In the genomic region with DNA sequence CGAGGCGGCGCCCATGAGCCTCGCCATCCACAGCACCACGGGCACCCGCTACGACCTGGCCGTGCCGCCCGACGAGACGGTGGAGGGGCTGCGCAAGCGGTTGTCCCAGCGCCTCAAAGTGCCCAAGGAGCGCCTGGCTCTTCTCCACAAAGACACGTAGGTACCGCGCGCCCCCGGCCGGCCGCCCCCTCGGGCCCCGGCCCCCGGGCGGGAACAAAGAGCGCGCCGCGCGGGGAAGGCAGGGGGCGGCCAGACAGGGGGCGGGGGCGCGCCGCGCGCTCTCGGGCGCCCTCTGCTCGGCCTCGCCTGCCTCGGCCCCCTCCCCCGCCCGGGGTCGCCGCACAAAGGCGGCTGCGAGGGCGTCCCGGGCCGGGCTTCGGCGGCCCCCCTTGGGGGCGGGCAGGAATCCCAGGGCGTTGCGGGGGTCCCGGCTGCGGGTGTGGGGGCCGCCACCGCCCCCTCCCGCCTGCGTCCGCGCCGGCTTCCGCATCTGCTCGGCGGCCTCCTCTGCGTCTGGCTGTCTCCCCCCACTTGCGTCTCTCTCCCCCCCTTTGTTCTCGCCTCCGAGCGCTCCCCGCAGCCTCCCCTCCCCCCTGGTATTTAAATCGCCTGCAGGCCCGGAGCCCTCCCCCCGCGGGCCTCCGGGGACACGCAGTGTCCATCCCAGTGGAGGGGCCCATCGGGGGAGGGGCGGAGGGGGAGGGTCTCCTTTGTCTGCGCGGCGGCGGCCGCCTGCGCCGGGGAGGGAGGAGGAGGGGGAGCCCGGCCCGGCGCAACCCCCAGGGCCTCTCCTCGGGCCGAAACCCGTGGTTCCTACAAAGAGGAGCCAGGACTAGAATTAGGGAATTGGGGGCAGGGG, we compare ENCODE assay signal across 6 cellular contexts. TPM values are rescaled to one million over a fixed set of nuclear protein-coding genes. Genes with fewer than 3 reads are reported as not detected.
DNase-seq lines count a peak whose midpoint lies in the region; ATAC-seq and TF ChIP-seq lines count a peak whose summit lies in the region.

No MANE protein-coding gene starts in this region.

- no peaks in the 10 kb centered on the region for H3K27me3 Mint-ChIP-seq in activated CD8-positive, alpha-beta memory T cell treated with anti-CD3 and anti-CD28 coated beads, Interleukin-2, amount 10 ng/mL, durations not matched to agents 7 days and 5 days
- no peaks in the 10 kb centered on the region for H3K27me3 Mint-ChIP-seq in stimulated activated memory B cell treated with anti-CD40 and anti-IgM and Interleukin-4, amounts not matched to agents 10 μg/mL and 1 μg/mL and 100 μg/mL, for 72 hours

- peak overlapping the region; percentile 100 for H3K27ac ChIP-seq in left ventricle myocardium inferior (replicated peaks)

- no peak for TF ChIP-seq CTCF in left ventricle myocardium inferior (IDR thresholded peaks at IDR 0.05; ENCODE audit: borderline replicate concordance)

- ATAC-seq in activated naive CD4-positive, alpha-beta T cell treated with anti-CD3 and anti-CD28 coated beads, Interleukin-2, amount 50 U/mL, for 72 hours = no peak
- ATAC-seq in activated CD8-positive, alpha-beta memory T cell treated with anti-CD3 and anti-CD28 coated beads, Interleukin-2, amount 10 ng/mL, durations not matched to agents 7 days and 5 days = no peak
- no peak for ATAC-seq in stimulated activated memory B cell treated with anti-CD40 and anti-IgM and Interleukin-4, amounts not matched to agents 10 μg/mL and 1 μg/mL and 100 μg/mL, for 72 hours
- ATAC-seq in GM18909 (IDR thresholded peaks at IDR 0.05; ENCODE audit: poor library complexity, unreplicated experiment) = no peak

- CTCF ChIA-PET in activated CD8-positive, alpha-beta memory T cell treated with anti-CD3 and anti-CD28 coated beads, Interleukin-2, amount 10 ng/mL, durations not matched to agents 7 days and 5 days (lab: Charles Lee) = interaction anchor here (0.9 to 5.9 kb wide), 3 partner anchors 11 to 17 kb away, joined by 3 to 88 read pairs (median 9); partner anchors contain the start of gene CIRBP

- peaks cover 85% of the 10 kb centered on the region for H3K4me1 ChIP-seq in left ventricle myocardium inferior

- no peaks in the 10 kb centered on the region for H3K9me3 Mint-ChIP-seq in activated naive CD4-positive, alpha-beta T cell treated with anti-CD3 and anti-CD28 coated beads, Interleukin-2, amount 50 U/mL, for 72 hours
- no peaks in the 10 kb centered on the region for H3K9me3 Mint-ChIP-seq in activated CD8-positive, alpha-beta memory T cell treated with anti-CD3 and anti-CD28 coated beads, Interleukin-2, amount 10 ng/mL, durations not matched to agents 7 days and 5 days (ENCODE audit: low read depth)
- H3K9me3 Mint-ChIP-seq in stimulated activated memory B cell treated with anti-CD40 and anti-IgM and Interleukin-4, amounts not matched to agents 10 μg/mL and 1 μg/mL and 100 μg/mL, for 72 hours = no peaks in the 10 kb centered on the region

- intact Hi-C loops in left ventricle myocardium inferior (cut with micrococcal nuclease) = no loop called here

- no peaks in the 10 kb centered on the region for H3K9me3 ChIP-seq in left ventricle myocardium inferior (replicated peaks)

- DNase-seq in activated naive CD4-positive, alpha-beta T cell treated with Interleukin-2 at 50 U/mL for 16 hours = peak; percentile 47
- DNase-seq in activated naive CD4-positive, alpha-beta T cell treated with anti-CD3 and anti-CD28 coated beads, Interleukin-2, amount 50 U/mL, for 72 hours (ENCODE audit: low spot score in 2 of 2) = no peak
- peak; percentile 76 for DNase-seq in activated CD8-positive, alpha-beta memory T cell treated with anti-CD3 and anti-CD28 coated beads, Interleukin-2, amount 10 ng/mL, durations not matched to agents 7 days and 5 days
- peak; percentile 74 for DNase-seq in left ventricle myocardium inferior

- peak overlapping the region; percentile 98 for H3K4me3 Mint-ChIP-seq in activated CD8-positive, alpha-beta memory T cell treated with anti-CD3 and anti-CD28 coated beads, Interleukin-2, amount 10 ng/mL, durations not matched to agents 7 days and 5 days
- H3K4me3 Mint-ChIP-seq in stimulated activated memory B cell treated with anti-CD40 and anti-IgM and Interleukin-4, amounts not matched to agents 10 μg/mL and 1 μg/mL and 100 μg/mL, for 72 hours = peak overlapping the region; percentile 95

- peak overlapping the region; percentile 93 for H3K4me3 ChIP-seq in left ventricle myocardium inferior

- peak overlapping the region in 1 of 2 donors; percentile 92 for H3K27ac Mint-ChIP-seq in activated naive CD4-positive, alpha-beta T cell treated with anti-CD3 and anti-CD28 coated beads, Interleukin-2, amount 50 U/mL, for 72 hours
- H3K27ac Mint-ChIP-seq in activated CD8-positive, alpha-beta memory T cell treated with anti-CD3 and anti-CD28 coated beads, Interleukin-2, amount 10 ng/mL, durations not matched to agents 7 days and 5 days = peak overlapping the region; percentile 92
- H3K27ac Mint-ChIP-seq in stimulated activated memory B cell treated with anti-CD40 and anti-IgM and Interleukin-4, amounts not matched to agents 10 μg/mL and 1 μg/mL and 100 μg/mL, for 72 hours = peak overlapping the region; percentile 94

- H3K4me1 Mint-ChIP-seq in activated CD8-positive, alpha-beta memory T cell treated with anti-CD3 and anti-CD28 coated beads, Interleukin-2, amount 10 ng/mL, durations not matched to agents 7 days and 5 days = peaks cover 13% of the 10 kb centered on the region
- peaks cover 33% of the 10 kb centered on the region for H3K4me1 Mint-ChIP-seq in stimulated activated memory B cell treated with anti-CD40 and anti-IgM and Interleukin-4, amounts not matched to agents 10 μg/mL and 1 μg/mL and 100 μg/mL, for 72 hours

- H3K36me3 ChIP-seq in left ventricle myocardium inferior = peaks cover 47% of the 10 kb centered on the region

- H3K27me3 ChIP-seq in left ventricle myocardium inferior (ENCODE audit: low read depth) = no peaks in the 10 kb centered on the region

- H3K36me3 Mint-ChIP-seq in activated naive CD4-positive, alpha-beta T cell treated with anti-CD3 and anti-CD28 coated beads, Interleukin-2, amount 50 U/mL, for 72 hours = peaks cover 15 to 20% of the 10 kb centered on the region in 2 donors
- peaks cover 30% of the 10 kb centered on the region for H3K36me3 Mint-ChIP-seq in activated CD8-positive, alpha-beta memory T cell treated with anti-CD3 and anti-CD28 coated beads, Interleukin-2, amount 10 ng/mL, durations not matched to agents 7 days and 5 days
- H3K36me3 Mint-ChIP-seq in stimulated activated memory B cell treated with anti-CD40 and anti-IgM and Interleukin-4, amounts not matched to agents 10 μg/mL and 1 μg/mL and 100 μg/mL, for 72 hours = peaks cover 35% of the 10 kb centered on the region

RNA-seq across cellular contexts. Expression of gene MIDN, which starts 2.2 kb away (rescaled TPM):
- 100 to 1,000 TPM in 1 of 2 donors, 10 to 100 TPM in 1; 52.9 to 113 TPM for total RNA-seq in activated naive CD4-positive, alpha-beta T cell treated with anti-CD3 and anti-CD28 coated beads, Interleukin-2, amount 50 U/mL, for 72 hours
- total RNA-seq in activated CD8-positive, alpha-beta memory T cell treated with anti-CD3 and anti-CD28 coated beads, Interleukin-2, amount 10 ng/mL, durations not matched to agents 7 days and 5 days = 10 to 100 TPM; 73.3 to 88.6 TPM
- 60.5 TPM for total RNA-seq in left ventricle myocardium inferior

RNA-seq across cellular contexts. Expression of gene ATP5F1D, which starts 9.1 kb away (rescaled TPM):
- total RNA-seq in activated naive CD4-positive, alpha-beta T cell treated with anti-CD3 and anti-CD28 coated beads, Interleukin-2, amount 50 U/mL, for 72 hours = 100 to 1,000 TPM; 114 to 201 TPM
- total RNA-seq in activated CD8-positive, alpha-beta memory T cell treated with anti-CD3 and anti-CD28 coated beads, Interleukin-2, amount 10 ng/mL, durations not matched to agents 7 days and 5 days = 100 to 1,000 TPM; 190 to 221 TPM
- 501 TPM for total RNA-seq in left ventricle myocardium inferior

RNA-seq across cellular contexts. Expression of gene CBARP, which starts 12.8 kb away (rescaled TPM):
- 1 to 10 TPM; 1.0 to 1.6 TPM for total RNA-seq in activated naive CD4-positive, alpha-beta T cell treated with anti-CD3 and anti-CD28 coated beads, Interleukin-2, amount 50 U/mL, for 72 hours
- under 1 TPM; 0.29 to 0.52 TPM for total RNA-seq in activated CD8-positive, alpha-beta memory T cell treated with anti-CD3 and anti-CD28 coated beads, Interleukin-2, amount 10 ng/mL, durations not matched to agents 7 days and 5 days
- total RNA-seq in left ventricle myocardium inferior = 0.96 TPM

RNA-seq across cellular contexts. Expression of gene CIRBP, which starts 18.5 kb away (rescaled TPM):
- 100 to 1,000 TPM; 148 to 157 TPM for total RNA-seq in activated naive CD4-positive, alpha-beta T cell treated with anti-CD3 and anti-CD28 coated beads, Interleukin-2, amount 50 U/mL, for 72 hours
- 100 to 1,000 TPM; 189 to 210 TPM for total RNA-seq in activated CD8-positive, alpha-beta memory T cell treated with anti-CD3 and anti-CD28 coated beads, Interleukin-2, amount 10 ng/mL, durations not matched to agents 7 days and 5 days
- 229 TPM for total RNA-seq in left ventricle myocardium inferior

RNA-seq across cellular contexts. Expression of gene FAM174C, which starts 24.7 kb away (rescaled TPM):
- 10 to 100 TPM; 42.1 to 76.0 TPM for total RNA-seq in activated naive CD4-positive, alpha-beta T cell treated with anti-CD3 and anti-CD28 coated beads, Interleukin-2, amount 50 U/mL, for 72 hours
- 10 to 100 TPM; 54.7 to 60.3 TPM for total RNA-seq in activated CD8-positive, alpha-beta memory T cell treated with anti-CD3 and anti-CD28 coated beads, Interleukin-2, amount 10 ng/mL, durations not matched to agents 7 days and 5 days
- 12.4 TPM for total RNA-seq in left ventricle myocardium inferior

Comparison
In these comparisons a context has a peak if more than half of its experiments do, and no peak if none do; other contexts are left out.
1. DNase-seq: peak in activated naive CD4-positive, alpha-beta T cell treated with Interleukin-2 at 50 U/mL for 16 hours (single experiment), activated CD8-positive, alpha-beta memory T cell treated with anti-CD3 and anti-CD28 coated beads, Interleukin-2, amount 10 ng/mL, durations not matched to agents 7 days and 5 days (single experiment) and left ventricle myocardium inferior (single experiment); none in activated naive CD4-positive, alpha-beta T cell treated with anti-CD3 and anti-CD28 coated beads, Interleukin-2, amount 50 U/mL, for 72 hours (0 of 2).